15 cellular contexts compared by ENCODE assay signal in the genomic region with DNA sequence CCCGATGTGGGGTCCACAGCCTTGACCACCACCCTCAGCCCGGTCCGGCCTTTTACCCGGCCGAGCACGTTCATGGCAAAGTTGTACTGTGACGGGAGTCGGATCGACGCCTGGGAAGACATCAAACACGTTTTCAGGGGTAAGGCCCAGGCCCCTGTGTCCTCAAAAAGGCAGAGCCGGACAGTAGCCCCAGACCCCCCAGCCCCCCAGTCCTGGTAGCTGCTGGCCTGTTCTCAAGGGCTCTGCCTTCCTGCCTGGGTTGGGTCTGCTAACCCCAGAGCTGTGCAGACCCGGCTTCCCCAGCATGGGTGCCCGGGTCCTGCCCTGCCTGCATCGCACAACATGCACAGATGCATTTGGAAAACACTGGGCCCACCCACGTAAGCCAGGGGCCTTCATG.
"Had no signal": no experiment of that assay in that cellular context is flagged by ENCODE, and none has a peak within 500 bp of the region (broad histone marks: within the 10 kb centered on the region; RNA-seq: fewer than 3 reads in every experiment).

No MANE protein-coding gene starts in this region.

- H3K27ac ChIP-seq: dorsolateral prefrontal cortex, tibial artery had no signal

- H3K4me3 Mint-ChIP-seq: activated B cell treated with CpG ODN at 0.5 μM for 24 hours; activated naive CD8-positive, alpha-beta T cell treated with anti-CD3 and anti-CD28 coated beads for 36 hours; activated T-cell treated with anti-CD3 and anti-CD28 coated beads, Interleukin-2, amount 50 U/mL, for 72 hours; memory B cell had no signal

- H3K27ac Mint-ChIP-seq: activated B cell treated with CpG ODN at 0.5 μM for 24 hours; activated naive CD8-positive, alpha-beta T cell treated with anti-CD3 and anti-CD28 coated beads for 36 hours; activated T-cell treated with anti-CD3 and anti-CD28 coated beads, Interleukin-2, amount 50 U/mL, for 72 hours; memory B cell; progenitor cell of endocrine pancreas had no signal

- H3K9me3 Mint-ChIP-seq: activated B cell treated with CpG ODN at 0.5 μM for 24 hours; activated naive CD8-positive, alpha-beta T cell treated with anti-CD3 and anti-CD28 coated beads for 36 hours; activated T-cell treated with anti-CD3 and anti-CD28 coated beads, Interleukin-2, amount 50 U/mL, for 72 hours; memory B cell had no signal

- H3K4me1 ChIP-seq: tibial artery had no signal

- H3K27me3 Mint-ChIP-seq: activated B cell treated with CpG ODN at 0.5 μM for 24 hours; activated naive CD8-positive, alpha-beta T cell treated with anti-CD3 and anti-CD28 coated beads for 36 hours; memory B cell; progenitor cell of endocrine pancreas had no signal

- H3K27me3 ChIP-seq: dorsolateral prefrontal cortex, tibial artery had no signal

- ATAC-seq: activated T-cell treated with anti-CD3 and anti-CD28 coated beads, Interleukin-2, amount 50 U/mL, for 72 hours; left ventricle myocardium superior; stimulated activated naive CD8-positive, alpha-beta T cell treated with anti-CD3 and anti-CD28 coated beads, Interleukin-15, Interleukin-2, amounts not matched to agents 100 U/mL and 50 U/mL, for 24 hours had no signal

- DNase-seq: activated B cell treated with CpG ODN at 0.5 μM for 24 hours; activated CD4-positive, alpha-beta T cell treated with anti-CD3 and anti-CD28 coated beads for 4 hours; activated CD8-positive, alpha-beta memory T cell treated with anti-CD3 and anti-CD28 coated beads, Interleukin-2, amount 50 U/mL, for 4 hours; activated effector memory CD4-positive, alpha-beta T cell treated with anti-CD3 and anti-CD28 coated beads, Interleukin-2, amount 50 U/mL, for 16 hours; activated naive CD8-positive, alpha-beta T cell treated with anti-CD3 and anti-CD28 coated beads for 36 hours; activated T-cell treated with anti-CD3 and anti-CD28 coated beads, Interleukin-2, amount 50 U/mL, for 72 hours; amniotic stem cell; dorsolateral prefrontal cortex; left ventricle myocardium superior; stimulated activated CD4-positive, alpha-beta T cell treated with anti-CD3 and anti-CD28 coated beads, Interleukin-2, amount 100 ng/mL, for 24 hours; stimulated activated naive CD8-positive, alpha-beta T cell treated with anti-CD3 and anti-CD28 coated beads, Interleukin-15, Interleukin-2, amounts not matched to agents 100 U/mL and 50 U/mL, for 24 hours; substantia nigra; tibial artery had no signal

- H3K4me3 ChIP-seq: dorsolateral prefrontal cortex, tibial artery had no signal
